In genomic region chr5:80835128-80835527, GRCh38 we compare ENCODE assay signal across 27 cellular contexts.
"Had no signal": no experiment of that assay in that cellular context is flagged by ENCODE, and none has a peak within 500 bp of the region (broad histone marks: within the 10 kb centered on the region; RNA-seq: fewer than 3 reads in every experiment).

No MANE protein-coding gene starts in this region.

- H3K27ac Mint-ChIP-seq: activated B cell treated with CpG ODN at 0.5 μM for 24 hours; activated CD4-positive, alpha-beta memory T cell treated with anti-CD3 and anti-CD28 coated beads for 36 hours; activated CD4-positive, alpha-beta T cell treated with anti-CD3 and anti-CD28 coated beads, Interleukin-2, amount 10 ng/mL, durations not matched to agents 7 days and 5 days; activated naive CD4-positive, alpha-beta T cell treated with anti-CD3 and anti-CD28 coated beads, Interleukin-2, amount 10 ng/mL, durations not matched to agents 7 days and 5 days; activated T-helper 17 cell treated with anti-CD3 and anti-CD28 coated beads, Interleukin-2, amount 50 U/mL, for 72 hours; T-helper 1 cell treated with Interleukin-12 subunit alpha and Interleukin-12 subunit beta and Interleukin-4 antibody, amounts not matched to agents 30 μg/mL and 1 μg/mL, for 36 hours had no signal

- ATAC-seq: activated T-helper 17 cell treated with anti-CD3 and anti-CD28 coated beads, Interleukin-2, amount 50 U/mL, for 72 hours; body of pancreas; Panc1 had no signal

- H3K9me3 Mint-ChIP-seq: activated B cell treated with CpG ODN at 0.5 μM for 24 hours; activated CD4-positive, alpha-beta memory T cell treated with anti-CD3 and anti-CD28 coated beads for 36 hours; activated CD4-positive, alpha-beta T cell treated with anti-CD3 and anti-CD28 coated beads, Interleukin-2, amount 10 ng/mL, durations not matched to agents 7 days and 5 days; activated T-helper 17 cell treated with anti-CD3 and anti-CD28 coated beads, Interleukin-2, amount 50 U/mL, for 72 hours had no signal

- DNase-seq: activated B cell treated with CpG ODN at 0.5 μM for 24 hours; activated CD4-positive, alpha-beta memory T cell treated with anti-CD3 and anti-CD28 coated beads for 36 hours; activated CD4-positive, alpha-beta T cell treated with anti-CD3 and anti-CD28 coated beads, Interleukin-2, amount 10 ng/mL, durations not matched to agents 7 days and 5 days; activated CD8-positive, alpha-beta memory T cell treated with anti-CD3 and anti-CD28 coated beads for 24 hours; activated gamma-delta T cell treated with Interleukin-2 at 50 U/mL for 16 hours; activated naive CD4-positive, alpha-beta T cell treated with anti-CD3 and anti-CD28 coated beads, Interleukin-2, amount 10 ng/mL, durations not matched to agents 7 days and 5 days; activated T-cell treated with anti-CD3 and anti-CD28 coated beads for 4 hours; activated T-cell treated with anti-CD3 and anti-CD28 coated beads, Interleukin-2, amount 50 U/mL, for 48 hours; amniotic stem cell; body of pancreas; central memory CD4-positive, alpha-beta T cell; KG1; NCI-H1048; NCI-H1417 treated with DMSO at 0.1 percent for 48 hours; NCI-H1694; NCI-H2029; NCI-H2107; NCI-H2171 treated with DMSO at 0.1 percent for 48 hours; NCI-H226; NCI-H526; NCI-H774; NK-92 treated with Interleukin-12 subunit alpha and Interleukin-12 subunit beta, amount 100 ng/mL, for 24 hours; OCI-M1; SHP77 had no signal

- H3K4me3 Mint-ChIP-seq: activated B cell treated with CpG ODN at 0.5 μM for 24 hours; activated CD4-positive, alpha-beta memory T cell treated with anti-CD3 and anti-CD28 coated beads for 36 hours; activated CD4-positive, alpha-beta T cell treated with anti-CD3 and anti-CD28 coated beads, Interleukin-2, amount 10 ng/mL, durations not matched to agents 7 days and 5 days; activated naive CD4-positive, alpha-beta T cell treated with anti-CD3 and anti-CD28 coated beads, Interleukin-2, amount 10 ng/mL, durations not matched to agents 7 days and 5 days; activated T-helper 17 cell treated with anti-CD3 and anti-CD28 coated beads, Interleukin-2, amount 50 U/mL, for 72 hours; T-helper 1 cell treated with Interleukin-12 subunit alpha and Interleukin-12 subunit beta and Interleukin-4 antibody, amounts not matched to agents 30 μg/mL and 1 μg/mL, for 36 hours had no signal

- H3K4me1 Mint-ChIP-seq: activated B cell treated with CpG ODN at 0.5 μM for 24 hours; activated T-helper 17 cell treated with anti-CD3 and anti-CD28 coated beads, Interleukin-2, amount 50 U/mL, for 72 hours had no signal

- H3K27me3 Mint-ChIP-seq: activated B cell treated with CpG ODN at 0.5 μM for 24 hours; activated CD4-positive, alpha-beta memory T cell treated with anti-CD3 and anti-CD28 coated beads for 36 hours; activated CD4-positive, alpha-beta T cell treated with anti-CD3 and anti-CD28 coated beads, Interleukin-2, amount 10 ng/mL, durations not matched to agents 7 days and 5 days; activated naive CD4-positive, alpha-beta T cell treated with anti-CD3 and anti-CD28 coated beads, Interleukin-2, amount 10 ng/mL, durations not matched to agents 7 days and 5 days; activated T-helper 17 cell treated with anti-CD3 and anti-CD28 coated beads, Interleukin-2, amount 50 U/mL, for 72 hours had no signal
